Comparison of ENCODE assay signal across 1 cellular context in genomic region chr2:226048625-226049024, GRCh38.
TF ChIP-seq lines count a peak whose summit lies in the region.

No MANE protein-coding gene starts in this region.

TF ChIP-seq in HCT116, 20 proteins besides CTCF, POLR2A, EP300 and RAD21 (continued from another document):
- TF ChIP-seq, protein P1, sequence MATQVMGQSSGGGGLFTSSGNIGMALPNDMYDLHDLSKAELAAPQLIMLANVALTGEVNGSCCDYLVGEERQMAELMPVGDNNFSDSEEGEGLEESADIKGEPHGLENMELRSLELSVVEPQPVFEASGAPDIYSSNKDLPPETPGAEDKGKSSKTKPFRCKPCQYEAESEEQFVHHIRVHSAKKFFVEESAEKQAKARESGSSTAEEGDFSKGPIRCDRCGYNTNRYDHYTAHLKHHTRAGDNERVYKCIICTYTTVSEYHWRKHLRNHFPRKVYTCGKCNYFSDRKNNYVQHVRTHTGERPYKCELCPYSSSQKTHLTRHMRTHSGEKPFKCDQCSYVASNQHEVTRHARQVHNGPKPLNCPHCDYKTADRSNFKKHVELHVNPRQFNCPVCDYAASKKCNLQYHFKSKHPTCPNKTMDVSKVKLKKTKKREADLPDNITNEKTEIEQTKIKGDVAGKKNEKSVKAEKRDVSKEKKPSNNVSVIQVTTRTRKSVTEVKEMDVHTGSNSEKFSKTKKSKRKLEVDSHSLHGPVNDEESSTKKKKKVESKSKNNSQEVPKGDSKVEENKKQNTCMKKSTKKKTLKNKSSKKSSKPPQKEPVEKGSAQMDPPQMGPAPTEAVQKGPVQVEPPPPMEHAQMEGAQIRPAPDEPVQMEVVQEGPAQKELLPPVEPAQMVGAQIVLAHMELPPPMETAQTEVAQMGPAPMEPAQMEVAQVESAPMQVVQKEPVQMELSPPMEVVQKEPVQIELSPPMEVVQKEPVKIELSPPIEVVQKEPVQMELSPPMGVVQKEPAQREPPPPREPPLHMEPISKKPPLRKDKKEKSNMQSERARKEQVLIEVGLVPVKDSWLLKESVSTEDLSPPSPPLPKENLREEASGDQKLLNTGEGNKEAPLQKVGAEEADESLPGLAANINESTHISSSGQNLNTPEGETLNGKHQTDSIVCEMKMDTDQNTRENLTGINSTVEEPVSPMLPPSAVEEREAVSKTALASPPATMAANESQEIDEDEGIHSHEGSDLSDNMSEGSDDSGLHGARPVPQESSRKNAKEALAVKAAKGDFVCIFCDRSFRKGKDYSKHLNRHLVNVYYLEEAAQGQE (IDR thresholded peaks at IDR 0.05; ENCODE audit: low read depth) = no peak
- 0 out of 2 replicates have a peak, but pooled peaks have one; percentile 15 for TF ChIP-seq MAX (IDR thresholded peaks at IDR 0.05)
- peak; percentile 62; the same call in 1 of the 2 replicates for TF ChIP-seq CBX3 (IDR thresholded peaks at IDR 0.05; ENCODE audit: low read depth)
- no peak for TF ChIP-seq ZBTB33 (IDR thresholded peaks at IDR 0.05; ENCODE audit: extremely low read depth, insufficient replicate concordance, low read length)
- TF ChIP-seq EZH2 (IDR thresholded peaks at IDR 0.05) = no peak
- TF ChIP-seq CEBPB (IDR thresholded peaks at IDR 0.05; ENCODE audit: low read depth) = no peak
- no peak for TF ChIP-seq SRF (IDR thresholded peaks at IDR 0.05; ENCODE audit: low read depth)
- no peak for TF ChIP-seq YY1 (IDR thresholded peaks at IDR 0.05; ENCODE audit: extremely low read depth, insufficient replicate concordance, low read depth, low read length)
- TF ChIP-seq FOSL1 (IDR thresholded peaks at IDR 0.05; ENCODE audit: low read depth) = no peak
- no peak for TF ChIP-seq TCF7L2 (IDR thresholded peaks at IDR 0.05; ENCODE audit: borderline replicate concordance, extremely low read depth, insufficient read depth, insufficient read length)
- TF ChIP-seq SP1 (IDR thresholded peaks at IDR 0.05; ENCODE audit: low read depth) = peak; percentile 72
- no peak for TF ChIP-seq JUND (IDR thresholded peaks at IDR 0.05)
- TF ChIP-seq EZH2phosphoT487 (IDR thresholded peaks at IDR 0.05; ENCODE audit: borderline replicate concordance) = no peak
